In genomic region chr3:152382312-152383135, GRCh38 we compare ENCODE assay signal across 10 cellular contexts.
DNase-seq lines count a peak whose midpoint lies in the region; ATAC-seq and TF ChIP-seq lines count a peak whose summit lies in the region.
"Had no signal": no experiment of that assay in that cellular context is flagged by ENCODE, and none has a peak within 500 bp of the region (broad histone marks: within the 10 kb centered on the region; RNA-seq: fewer than 3 reads in every experiment).

No MANE protein-coding gene starts in this region.

- H3K4me3 ChIP-seq in CD4-positive, alpha-beta memory T cell (ENCODE audit: low read length in 2 of 2): no peak overlapping the region
- peak overlapping the region; percentile 33 to 42 for H3K4me3 ChIP-seq in neutrophil (ENCODE audit: low read depth in 1 of 2, low read length in 1 of 2)

- H3K4me1 ChIP-seq in CD4-positive, alpha-beta memory T cell (ENCODE audit: insufficient read depth, low read length): peaks cover 97% of the 10 kb centered on the region
- H3K4me1 ChIP-seq in neutrophil (ENCODE audit: control insufficient read depth in 1 of 2, insufficient read depth in 1 of 2, low read depth in 1 of 2, low read length in 1 of 2): peaks cover 63 to 73% of the 10 kb centered on the region in 2 experiments

- peaks cover 0 to 1% (median 0%) of the 10 kb centered on the region in 8 donors for H3K9me3 Mint-ChIP-seq in CD4-positive, alpha-beta memory T cell
- H3K9me3 Mint-ChIP-seq in effector memory CD8-positive, alpha-beta T cell: no peaks in the 10 kb centered on the region

- H3K27me3 ChIP-seq in CD4-positive, alpha-beta memory T cell (ENCODE audit: insufficient read depth, low read length): no peaks in the 10 kb centered on the region
- H3K27me3 ChIP-seq in neutrophil: no peaks in the 10 kb centered on the region

- peaks cover 18 to 41% of the 10 kb centered on the region in 2 donors for H3K36me3 Mint-ChIP-seq in CD4-positive, alpha-beta memory T cell
- H3K36me3 Mint-ChIP-seq in effector memory CD8-positive, alpha-beta T cell (ENCODE audit: insufficient read depth): peaks cover 16% of the 10 kb centered on the region

- no peaks in the 10 kb centered on the region for H3K36me3 ChIP-seq in CD4-positive, alpha-beta memory T cell (ENCODE audit: insufficient read depth, low read length)
- no peaks in the 10 kb centered on the region for H3K36me3 ChIP-seq in neutrophil

- H3K27ac Mint-ChIP-seq in CD4-positive, alpha-beta memory T cell: peak overlapping the region; percentile 67 to 90 (median 88)
- H3K27ac Mint-ChIP-seq in effector memory CD8-positive, alpha-beta T cell: peak overlapping the region; percentile 86 to 89

- TF ChIP-seq CTCF in neutrophil (IDR thresholded peaks at IDR 0.05): no peak

- ATAC-seq in effector memory CD8-positive, alpha-beta T cell (replicated peaks): no peak
- ATAC-seq in GM18520 (IDR thresholded peaks at IDR 0.05; ENCODE audit: unreplicated experiment): no peak

- peak overlapping the region; percentile 12 to 90 (median 80) for H3K4me3 Mint-ChIP-seq in CD4-positive, alpha-beta memory T cell
- H3K4me3 Mint-ChIP-seq in effector memory CD8-positive, alpha-beta T cell: peak overlapping the region; percentile 60 to 76

- no peaks in the 10 kb centered on the region for H3K27me3 Mint-ChIP-seq in CD4-positive, alpha-beta memory T cell
- H3K27me3 Mint-ChIP-seq in effector memory CD8-positive, alpha-beta T cell: no peaks in the 10 kb centered on the region

- H3K9me3 ChIP-seq in CD4-positive, alpha-beta memory T cell (ENCODE audit: control insufficient read depth in 1 of 2, low read length in 2 of 2): no peaks in the 10 kb centered on the region
- H3K9me3 ChIP-seq in neutrophil: no peaks in the 10 kb centered on the region

- POLR2A ChIA-PET in CD4-positive, alpha-beta memory T cell (lab: Charles Lee; ENCODE audit: partially characterized antibody): interaction anchor here (0.8 to 1.8 kb wide), 7 partner anchors 9 to 139 kb away, joined by 3 to 6 read pairs (median 3); no protein-coding TSS in a partner anchor

- CTCF ChIA-PET in CD4-positive, alpha-beta memory T cell (lab: Charles Lee; ENCODE audit: partially characterized antibody): interaction anchor here (1.2 to 1.4 kb wide), 2 partner anchors 9 to 199 kb away, joined by 3 to 5 read pairs; no protein-coding TSS in a partner anchor

- intact Hi-C loops in CD4-positive, alpha-beta memory T cell (cut with micrococcal nuclease): loop anchor here (1.0 to 5.0 kb wide), 2 partner anchors 7 to 60 kb away; no protein-coding TSS in a partner anchor

- H3K27ac ChIP-seq in CD4-positive, alpha-beta memory T cell (ENCODE audit: low read depth, low read length): peak overlapping the region; percentile 43
- H3K27ac ChIP-seq in neutrophil: peak overlapping the region; percentile 94
- H3K27ac ChIP-seq: KMS-11 had no signal

- H3K4me1 Mint-ChIP-seq in CD4-positive, alpha-beta memory T cell: peaks cover 55 to 92% (median 72%) of the 10 kb centered on the region in 4 donors
- H3K4me1 Mint-ChIP-seq in effector memory CD8-positive, alpha-beta T cell (ENCODE audit: low read depth in 2 of 2): peaks cover 33 to 55% of the 10 kb centered on the region in 2 donors

- no peak for DNase-seq in CD4-positive, alpha-beta memory T cell
- DNase-seq in M059J (ENCODE audit: low read depth) (peak; percentile 46), GM19238 (ENCODE audit: insufficient read length, low spot score) (no peak), NCI-H1694 treated with DMSO at 0.1 percent for 48 hours (lab: John Stamatoyannopoulos, UW) (no peak)
- no peak for DNase-seq in effector memory CD8-positive, alpha-beta T cell
- no peak for DNase-seq in activated CD4-positive, CD25-positive, alpha-beta regulatory T cell (lab: John Stamatoyannopoulos, UW)
- DNase-seq: activated CD8-positive, alpha-beta memory T cell treated with anti-CD3 and anti-CD28 coated beads, Interleukin-2, amount 50 U/mL, for 4 hours had no signal

Comparison
In these comparisons a context has a peak if more than half of its experiments do, and no peak if none do; other contexts are left out.
1. H3K4me3 ChIP-seq: peak in neutrophil (2 of 2); none in CD4-positive, alpha-beta memory T cell (0 of 2).